ENCODE assay signal across 13 cellular contexts in genomic region chr6:4794140-4794707, GRCh38. TPM values are rescaled to one million over a fixed set of nuclear protein-coding genes. Genes with fewer than 3 reads are reported as not detected.
DNase-seq lines count a peak whose midpoint lies in the region; ATAC-seq and TF ChIP-seq lines count a peak whose summit lies in the region.
"Had no signal": no experiment of that assay in that cellular context is flagged by ENCODE, and none has a peak within 500 bp of the region (broad histone marks: within the 10 kb centered on the region; RNA-seq: fewer than 3 reads in every experiment).

No MANE protein-coding gene starts in this region.

- in situ Hi-C loops in G401 (cut with HindIII; ENCODE audit: low sequenced_read_pairs): no loop called here

- WGBS in endodermal cell (ENCODE audit: insufficient coverage in 1 of 2, insufficient read length in 1 of 2), 2 experiments: 68 to 72% methylated on average over 12 to 15 of the region's 15 CpGs

- H3K36me3 ChIP-seq in endodermal cell (ENCODE audit: control insufficient read depth, insufficient read depth, low read length): no peaks in the 10 kb centered on the region
- no peaks in the 10 kb centered on the region for H3K36me3 ChIP-seq in left lung

- ATAC-seq in left lung: peak; percentile 68
- no peak for ATAC-seq in stimulated activated naive CD8-positive, alpha-beta T cell treated with anti-CD3 and anti-CD28 coated beads, Interleukin-15, Interleukin-2, amounts not matched to agents 100 U/mL and 50 U/mL, for 24 hours
- ATAC-seq: activated CD8-positive, alpha-beta T cell treated with anti-CD3 and anti-CD28 coated beads, Interleukin-2, amount 10 ng/mL, durations not matched to agents 7 days and 5 days had no signal

- H3K27ac Mint-ChIP-seq in endodermal cell: no peak overlapping the region
- H3K27ac Mint-ChIP-seq: activated CD8-positive, alpha-beta T cell treated with anti-CD3 and anti-CD28 coated beads, Interleukin-2, amount 10 ng/mL, durations not matched to agents 7 days and 5 days had no signal

- no peaks in the 10 kb centered on the region for H3K9me3 Mint-ChIP-seq in endodermal cell

- no peak overlapping the region for H3K27ac ChIP-seq in endodermal cell (ENCODE audit: low read depth, low read length)
- H3K27ac ChIP-seq in left lung: no peak overlapping the region
- H3K27ac ChIP-seq: SK-N-MC had no signal

- intact Hi-C loops in left lung (cut with DNase I): no loop called here

- TF ChIP-seq CTCF in endodermal cell (conservative IDR thresholded peaks at IDR 0.05): no peak
- no peak for TF ChIP-seq CTCF in left lung (IDR thresholded peaks at IDR 0.05)

- H3K4me1 ChIP-seq in endodermal cell (ENCODE audit: control insufficient read depth, insufficient read depth, low read length): no peaks in the 10 kb centered on the region
- peaks cover 8 to 12% of the 10 kb centered on the region in 2 donors for H3K4me1 ChIP-seq in left lung

- H3K4me3 ChIP-seq in endodermal cell (ENCODE audit: low read length) (no peak overlapping the region), left lung (no peak overlapping the region)
- H3K4me3 ChIP-seq: SK-N-MC had no signal

- H3K9me3 ChIP-seq in endodermal cell (ENCODE audit: control insufficient read depth, low read length) (peaks cover 3% of the 10 kb centered on the region), left lung (no peaks in the 10 kb centered on the region)

- H3K4me1 Mint-ChIP-seq in endodermal cell: peaks cover 21% of the 10 kb centered on the region

- H3K4me3 Mint-ChIP-seq in endodermal cell: no peak overlapping the region
- H3K4me3 Mint-ChIP-seq: activated CD8-positive, alpha-beta T cell treated with anti-CD3 and anti-CD28 coated beads, Interleukin-2, amount 10 ng/mL, durations not matched to agents 7 days and 5 days had no signal

- peaks cover under 1% of the 10 kb centered on the region for H3K27me3 Mint-ChIP-seq in endodermal cell (ENCODE audit: insufficient read depth)

- no peak overlapping the region for H3K9ac ChIP-seq in endodermal cell (ENCODE audit: extremely low read depth, low read length, poor library complexity, severe bottlenecking)

- peaks cover 5% of the 10 kb centered on the region for H3K36me3 Mint-ChIP-seq in endodermal cell (ENCODE audit: low read depth)

- DNase-seq in G401 (ENCODE audit: low spot score) (peak; percentile 75), NCI-H2227 (lab: John Stamatoyannopoulos, UW; ENCODE audit: unreplicated experiment) (peak; percentile 65), endodermal cell (peak; percentile 62), left lung (no peak), NCI-H526 (lab: John Stamatoyannopoulos, UW) (no peak), EL (no peak)
- DNase-seq in stimulated activated naive CD8-positive, alpha-beta T cell treated with anti-CD3 and anti-CD28 coated beads, Interleukin-15, Interleukin-2, amounts not matched to agents 100 U/mL and 50 U/mL, for 24 hours: no peak
- DNase-seq in activated CD8-positive, alpha-beta memory T cell treated with anti-CD3 and anti-CD28 coated beads, Interleukin-2, amount 50 U/mL, for 48 hours: no peak
- DNase-seq: activated CD8-positive, alpha-beta T cell treated with anti-CD3 and anti-CD28 coated beads, Interleukin-2, amount 10 ng/mL, durations not matched to agents 7 days and 5 days; glutamatergic neuron; NCI-H2107; stimulated activated naive CD4-positive, alpha-beta T cell treated with Interleukin-2 at 50 U/mL for 16 hours had no signal

- no peaks in the 10 kb centered on the region for H3K27me3 ChIP-seq in endodermal cell (ENCODE audit: control insufficient read depth, insufficient read depth, low read length, poor library complexity, severe bottlenecking)
- H3K27me3 ChIP-seq in left lung: no peaks in the 10 kb centered on the region

RNA-seq across cellular contexts. Expression of gene CDYL, which starts 18.0 kb away (rescaled TPM):
- 15.7 and 22.6 TPM in 2 replicates for total RNA-seq in G401 (2014; rRNA removed; shearing (Covaris generic))
- total RNA-seq in endodermal cell (10 to 100 TPM; 55.1 to 58.2 TPM), left lung (10 to 100 TPM; 28.2 to 29.5 TPM)
- polyA plus RNA-seq in endodermal cell (2013, experiment 1 of 2): 36.5 TPM
- polyA plus RNA-seq in endodermal cell (2013, experiment 2 of 2): 33.5 TPM

Comparison
In these comparisons a context has a peak if more than half of its experiments do, and no peak if none do; other contexts are left out.
1. DNase-seq: peak in G401 (single experiment), NCI-H2227 (single experiment) and endodermal cell (single experiment); none in left lung (0 of 2), NCI-H526 (0 of 2), stimulated activated naive CD8-positive, alpha-beta T cell treated with anti-CD3 and anti-CD28 coated beads, Interleukin-15, Interleukin-2, amounts not matched to agents 100 U/mL and 50 U/mL, for 24 hours (single experiment), activated CD8-positive, alpha-beta memory T cell treated with anti-CD3 and anti-CD28 coated beads, Interleukin-2, amount 50 U/mL, for 48 hours (single experiment) and EL (single experiment).